In the genomic region with DNA sequence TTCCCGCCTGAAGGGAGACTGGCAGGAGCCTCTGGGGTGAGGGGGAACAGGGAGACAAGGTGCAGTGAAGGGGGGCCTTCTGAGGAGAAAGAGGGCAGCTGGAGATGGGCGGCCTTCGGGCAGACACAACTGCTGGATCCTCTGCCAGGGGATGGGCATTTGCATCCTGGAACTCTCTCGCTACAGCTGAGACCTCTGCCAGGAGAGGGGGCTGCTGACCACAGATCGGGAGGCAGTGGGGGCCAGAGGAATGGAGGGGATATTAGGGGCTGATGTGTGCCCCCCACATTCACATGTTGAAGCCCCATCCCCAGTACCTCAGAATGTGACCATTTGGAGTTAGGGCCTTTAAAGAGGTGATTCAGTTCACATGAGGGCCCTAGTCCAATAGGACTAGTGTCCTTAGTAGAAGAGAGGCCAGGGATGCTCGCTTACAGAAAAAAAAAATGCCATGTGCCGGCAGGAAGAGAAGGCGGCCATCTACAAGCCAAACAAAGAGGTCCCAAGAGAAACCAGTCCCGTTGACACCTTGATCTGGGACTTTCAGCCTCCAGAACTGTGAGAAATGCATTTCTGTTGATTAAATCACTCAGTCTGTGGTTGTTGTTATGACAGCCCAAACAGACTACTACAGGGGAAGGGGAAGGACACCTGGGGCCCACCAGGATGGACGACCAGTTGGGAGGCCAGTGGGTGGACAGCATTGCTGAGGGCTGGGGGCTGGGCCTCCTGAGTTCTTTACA, we compare ENCODE assay signal across 17 cellular contexts. TPM values are rescaled to one million over a fixed set of nuclear protein-coding genes. Genes with fewer than 3 reads are reported as not detected.
DNase-seq lines count a peak whose midpoint lies in the region; ATAC-seq and TF ChIP-seq lines count a peak whose summit lies in the region.
"Had no signal": no experiment of that assay in that cellular context is flagged by ENCODE, and none has a peak within 500 bp of the region (broad histone marks: within the 10 kb centered on the region; RNA-seq: fewer than 3 reads in every experiment).

No MANE protein-coding gene starts in this region.

- no peaks in the 10 kb centered on the region for H3K9me2 ChIP-seq in GM23338 (ENCODE audit: insufficient read depth)

- peak; percentile 46 to 53 for ATAC-seq in activated T-cell treated with anti-CD3 and anti-CD28 coated beads, Interleukin-2, amount 50 U/mL, for 72 hours (replicated peaks in 1 of 2)
- no peak for ATAC-seq in activated T-cell treated with anti-CD3 and anti-CD28 coated beads, Interleukin-2, amount 50 U/mL, for 4 hours
- ATAC-seq in GM23338: peak; percentile 50
- no peak for ATAC-seq in activated naive CD8-positive, alpha-beta T cell treated with anti-CD3 and anti-CD28 coated beads, Interleukin-2, amount 50 U/mL, for 24 hours

- intact Hi-C loops in colonic mucosa (cut with DNase I): no loop called here

- H3K27ac Mint-ChIP-seq in activated T-cell treated with anti-CD3 and anti-CD28 coated beads, Interleukin-2, amount 50 U/mL, for 72 hours: peak overlapping the region; percentile 62
- peak overlapping the region; percentile 17; the same call in 1 of the 2 replicates for H3K27ac Mint-ChIP-seq in GM23338
- peak overlapping the region; percentile 84 for H3K27ac Mint-ChIP-seq in activated naive CD8-positive, alpha-beta T cell treated with anti-CD3 and anti-CD28 coated beads, Interleukin-2, amount 50 U/mL, for 24 hours
- H3K27ac Mint-ChIP-seq in neural progenitor cell: no peak overlapping the region
- H3K27ac Mint-ChIP-seq: memory B cell had no signal

- H3K9me3 Mint-ChIP-seq in activated T-cell treated with anti-CD3 and anti-CD28 coated beads, Interleukin-2, amount 50 U/mL, for 72 hours: peaks cover 0 to 2% of the 10 kb centered on the region in 2 donors
- H3K9me3 Mint-ChIP-seq in activated T-cell treated with anti-CD3 and anti-CD28 coated beads, Interleukin-2, amount 50 U/mL, for 4 hours: peaks cover 3% of the 10 kb centered on the region
- H3K9me3 Mint-ChIP-seq in GM23338 (peaks cover 6% of the 10 kb centered on the region), neural progenitor cell (peaks cover 6% of the 10 kb centered on the region)
- peaks cover 3% of the 10 kb centered on the region for H3K9me3 Mint-ChIP-seq in activated naive CD8-positive, alpha-beta T cell treated with anti-CD3 and anti-CD28 coated beads, Interleukin-2, amount 50 U/mL, for 24 hours

- H3K9ac ChIP-seq in neural progenitor cell: no peak overlapping the region
- H3K9ac ChIP-seq in colonic mucosa (ENCODE audit: low read depth in 2 of 2, low read length in 2 of 2): no peak overlapping the region

- H3K79me2 ChIP-seq in GM23338 (replicated peaks; ENCODE audit: insufficient read depth) (no peaks in the 10 kb centered on the region), neural progenitor cell (ENCODE audit: low read depth) (no peaks in the 10 kb centered on the region)

- H3K4me2 ChIP-seq in GM23338 (no peak overlapping the region), neural progenitor cell (no peak overlapping the region)

- no peak for TF ChIP-seq EP300 in suprapubic skin (IDR thresholded peaks at IDR 0.05)

- H3K4me1 Mint-ChIP-seq in activated T-cell treated with anti-CD3 and anti-CD28 coated beads, Interleukin-2, amount 50 U/mL, for 72 hours (ENCODE audit: low read depth): peaks cover 9% of the 10 kb centered on the region
- H3K4me1 Mint-ChIP-seq in activated T-cell treated with anti-CD3 and anti-CD28 coated beads, Interleukin-2, amount 50 U/mL, for 4 hours (ENCODE audit: low read depth): peaks cover 24% of the 10 kb centered on the region
- peaks cover 17% of the 10 kb centered on the region for H3K4me1 Mint-ChIP-seq in GM23338
- H3K4me1 Mint-ChIP-seq in activated naive CD8-positive, alpha-beta T cell treated with anti-CD3 and anti-CD28 coated beads, Interleukin-2, amount 50 U/mL, for 24 hours: peaks cover 54% of the 10 kb centered on the region
- peaks cover 14% of the 10 kb centered on the region for H3K4me1 Mint-ChIP-seq in neural progenitor cell

- no peaks in the 10 kb centered on the region for H3K27me3 Mint-ChIP-seq in activated T-cell treated with anti-CD3 and anti-CD28 coated beads, Interleukin-2, amount 50 U/mL, for 72 hours (ENCODE audit: low read depth)
- H3K27me3 Mint-ChIP-seq in activated T-cell treated with anti-CD3 and anti-CD28 coated beads, Interleukin-2, amount 50 U/mL, for 4 hours (ENCODE audit: low read depth): no peaks in the 10 kb centered on the region
- H3K27me3 Mint-ChIP-seq in GM23338 (ENCODE audit: insufficient read depth, low read depth, poor library complexity): no peaks in the 10 kb centered on the region
- H3K27me3 Mint-ChIP-seq in activated naive CD8-positive, alpha-beta T cell treated with anti-CD3 and anti-CD28 coated beads, Interleukin-2, amount 50 U/mL, for 24 hours: no peaks in the 10 kb centered on the region
- H3K27me3 Mint-ChIP-seq in neural progenitor cell (ENCODE audit: insufficient read depth, low read depth): peaks cover 2% of the 10 kb centered on the region
- H3K27me3 Mint-ChIP-seq: memory B cell had no signal

- H3K4me1 ChIP-seq in GM23338 (ENCODE audit: insufficient read depth): 0 out of 2 replicates have a peak, but pooled peaks cover 5% of the 10 kb centered on the region
- peaks cover 7% of the 10 kb centered on the region for H3K4me1 ChIP-seq in neural progenitor cell
- no peaks in the 10 kb centered on the region for H3K4me1 ChIP-seq in suprapubic skin
- H3K4me1 ChIP-seq in colonic mucosa: no peaks in the 10 kb centered on the region
- H3K4me1 ChIP-seq: ascending aorta, pancreas, thyroid gland had no signal

- H3K9me3 ChIP-seq in neural progenitor cell (ENCODE audit: low read depth) (no peaks in the 10 kb centered on the region), suprapubic skin (peaks cover 5% of the 10 kb centered on the region), colonic mucosa (no peaks in the 10 kb centered on the region)
- H3K9me3 ChIP-seq: ascending aorta, pancreas, thyroid gland had no signal

- no peak for DNase-seq in activated T-cell treated with anti-CD3 and anti-CD28 coated beads, Interleukin-2, amount 50 U/mL, for 72 hours
- DNase-seq in activated T-cell treated with anti-CD3 and anti-CD28 coated beads, Interleukin-2, amount 50 U/mL, for 4 hours: no peak
- DNase-seq in GM23338 (ENCODE audit: low spot score) (peak; percentile 12), neural progenitor cell (ENCODE audit: low spot score) (peak; percentile 8), dedifferentiated amniotic fluid mesenchymal stem cell (ENCODE audit: extremely low spot score) (no peak), suprapubic skin (ENCODE audit: low spot score in 2 of 2) (no peak), colonic mucosa (no peak)
- DNase-seq in activated naive CD8-positive, alpha-beta T cell treated with anti-CD3 and anti-CD28 coated beads, Interleukin-2, amount 50 U/mL, for 24 hours: no peak
- DNase-seq: cerebellar nuclear complex, DMS79, NCI-H187 treated with DMSO at 0.1 percent for 48 hours, NCI-H2227 treated with DMSO at 0.1 percent for 48 hours, NCI-H748 treated with DMSO at 0.1 percent for 48 hours had no signal

- H3F3A ChIP-seq in GM23338 (replicated peaks; ENCODE audit: low read depth): no peaks in the 10 kb centered on the region
- no peaks in the 10 kb centered on the region for H3F3A ChIP-seq in neural progenitor cell (ENCODE audit: low read depth)

- peak overlapping the region; percentile 38; the same call in 1 of the 2 replicates for H2AFZ ChIP-seq in GM23338
- H2AFZ ChIP-seq in neural progenitor cell (replicated peaks): no peak overlapping the region

- H3K27me3 ChIP-seq in GM23338 (ENCODE audit: insufficient read depth): no peaks in the 10 kb centered on the region
- no peaks in the 10 kb centered on the region for H3K27me3 ChIP-seq in neural progenitor cell
- H3K27me3 ChIP-seq in suprapubic skin: no peaks in the 10 kb centered on the region
- H3K27me3 ChIP-seq in colonic mucosa: no peaks in the 10 kb centered on the region
- H3K27me3 ChIP-seq: ascending aorta, pancreas, thyroid gland had no signal

- H3K36me3 Mint-ChIP-seq in activated T-cell treated with anti-CD3 and anti-CD28 coated beads, Interleukin-2, amount 50 U/mL, for 72 hours (ENCODE audit: insufficient read depth in 2 of 2): peaks cover 7 to 9% of the 10 kb centered on the region in 2 donors
- H3K36me3 Mint-ChIP-seq in activated T-cell treated with anti-CD3 and anti-CD28 coated beads, Interleukin-2, amount 50 U/mL, for 4 hours (ENCODE audit: insufficient read depth): peaks cover 6% of the 10 kb centered on the region
- H3K36me3 Mint-ChIP-seq in GM23338 (ENCODE audit: low read depth) (peaks cover 3% of the 10 kb centered on the region; the same call in 2 of the 3 replicates), neural progenitor cell (no peaks in the 10 kb centered on the region)
- H3K36me3 Mint-ChIP-seq in activated naive CD8-positive, alpha-beta T cell treated with anti-CD3 and anti-CD28 coated beads, Interleukin-2, amount 50 U/mL, for 24 hours (ENCODE audit: low read depth): peaks cover 17% of the 10 kb centered on the region

- WGBS in suprapubic skin: 95% methylated on average over 9 of the region's 10 CpGs

- TF ChIP-seq CTCF in GM23338 (conservative IDR thresholded peaks at IDR 0.05; ENCODE audit: low read depth in 2 of 2) (peak; percentile 43 to 77), neural progenitor cell (IDR thresholded peaks at IDR 0.05) (peak; percentile 16), suprapubic skin (IDR thresholded peaks at IDR 0.05) (no peak), colonic mucosa (IDR thresholded peaks at IDR 0.05) (no peak)

- no peaks in the 10 kb centered on the region for H3K36me3 ChIP-seq in GM23338 (ENCODE audit: insufficient read depth)
- H3K36me3 ChIP-seq in neural progenitor cell: no peaks in the 10 kb centered on the region
- H3K36me3 ChIP-seq in suprapubic skin: no peaks in the 10 kb centered on the region
- no peaks in the 10 kb centered on the region for H3K36me3 ChIP-seq in colonic mucosa
- H3K36me3 ChIP-seq: ascending aorta, pancreas, thyroid gland had no signal

- H3K27ac ChIP-seq in GM23338 (ENCODE audit: low read depth) (no peak overlapping the region), neural progenitor cell (no peak overlapping the region), suprapubic skin (no peak overlapping the region), colonic mucosa (no peak overlapping the region)
- H3K27ac ChIP-seq: ascending aorta, pancreas, thyroid gland had no signal

- H4K20me1 ChIP-seq in GM23338 (replicated peaks; ENCODE audit: insufficient read depth): no peaks in the 10 kb centered on the region
- no peaks in the 10 kb centered on the region for H4K20me1 ChIP-seq in neural progenitor cell (ENCODE audit: low read depth)

- TF ChIP-seq POLR2A in suprapubic skin (IDR thresholded peaks at IDR 0.05): no peak

- H3K4me3 ChIP-seq in GM23338 (no peak overlapping the region), neural progenitor cell (no peak overlapping the region), suprapubic skin (no peak overlapping the region), colonic mucosa (no peak overlapping the region)
- H3K4me3 ChIP-seq: ascending aorta, pancreas, thyroid gland had no signal

- H3K4me3 Mint-ChIP-seq in activated T-cell treated with anti-CD3 and anti-CD28 coated beads, Interleukin-2, amount 50 U/mL, for 72 hours: peak overlapping the region; percentile 2 to 5
- H3K4me3 Mint-ChIP-seq in activated T-cell treated with anti-CD3 and anti-CD28 coated beads, Interleukin-2, amount 50 U/mL, for 4 hours: no peak overlapping the region
- H3K4me3 Mint-ChIP-seq in GM23338 (no peak overlapping the region; the same call in 2 of the 3 replicates), neural progenitor cell (no peak overlapping the region)
- H3K4me3 Mint-ChIP-seq in activated naive CD8-positive, alpha-beta T cell treated with anti-CD3 and anti-CD28 coated beads, Interleukin-2, amount 50 U/mL, for 24 hours: peak overlapping the region; percentile 24
- H3K4me3 Mint-ChIP-seq: memory B cell had no signal

RNA-seq across cellular contexts. Expression of gene TRABD2A, which starts 50.0 kb away (rescaled TPM):
- 10 to 100 TPM; 35.1 to 39.4 TPM for total RNA-seq in activated T-cell treated with anti-CD3 and anti-CD28 coated beads, Interleukin-2, amount 50 U/mL, for 72 hours
- 10 to 100 TPM; 21.2 to 29.4 (median 22.2) TPM for total RNA-seq in activated T-cell treated with anti-CD3 and anti-CD28 coated beads, Interleukin-2, amount 50 U/mL, for 4 hours
- 12.1 and 15.7 TPM in 2 replicates for total RNA-seq in GM23338 (2014; rRNA removed; shearing (Covaris generic))
- polyA plus RNA-seq in GM23338 (2016; fragmentation: Nextera tagmentation; extraction: Ambion mirVana): 5.5 and 6.0 TPM in 2 replicates
- total RNA-seq in neural progenitor cell (ENCODE audit: low replicate concordance) (1.7 and 2.0 TPM in 2 replicates), suprapubic skin (1 to 10 TPM in 2 of 4 donors, under 1 TPM in 1, not detected in 1; 0.68 to 2.4 (median 1.7) TPM), colonic mucosa (100 to 1,000 TPM in 1 of 2 donors, 10 to 100 TPM in 1; 88.1 to 158 TPM)

Comparison
In these comparisons a context has a peak if more than half of its experiments do, and no peak if none do; other contexts are left out.
1. ATAC-seq: peak in activated T-cell treated with anti-CD3 and anti-CD28 coated beads, Interleukin-2, amount 50 U/mL, for 72 hours (2 of 2) and GM23338 (single experiment); none in activated T-cell treated with anti-CD3 and anti-CD28 coated beads, Interleukin-2, amount 50 U/mL, for 4 hours (0 of 2) and activated naive CD8-positive, alpha-beta T cell treated with anti-CD3 and anti-CD28 coated beads, Interleukin-2, amount 50 U/mL, for 24 hours (single experiment).
2. H3K4me3 Mint-ChIP-seq: peak in activated T-cell treated with anti-CD3 and anti-CD28 coated beads, Interleukin-2, amount 50 U/mL, for 72 hours (2 of 2) and activated naive CD8-positive, alpha-beta T cell treated with anti-CD3 and anti-CD28 coated beads, Interleukin-2, amount 50 U/mL, for 24 hours (single experiment); none in activated T-cell treated with anti-CD3 and anti-CD28 coated beads, Interleukin-2, amount 50 U/mL, for 4 hours (single experiment), GM23338 (single experiment) and neural progenitor cell (single experiment).
3. DNase-seq: peak in GM23338 (single experiment) and neural progenitor cell (single experiment); none in activated T-cell treated with anti-CD3 and anti-CD28 coated beads, Interleukin-2, amount 50 U/mL, for 72 hours (0 of 2), activated T-cell treated with anti-CD3 and anti-CD28 coated beads, Interleukin-2, amount 50 U/mL, for 4 hours (single experiment), activated naive CD8-positive, alpha-beta T cell treated with anti-CD3 and anti-CD28 coated beads, Interleukin-2, amount 50 U/mL, for 24 hours (single experiment), dedifferentiated amniotic fluid mesenchymal stem cell (single experiment), suprapubic skin (0 of 2) and colonic mucosa (single experiment).
4. CTCF ChIP-seq: peak in GM23338 (2 of 2) and neural progenitor cell (single experiment); none in suprapubic skin (0 of 2) and colonic mucosa (single experiment).